ENCODE assay signal across 28 cellular contexts in the genomic region with DNA sequence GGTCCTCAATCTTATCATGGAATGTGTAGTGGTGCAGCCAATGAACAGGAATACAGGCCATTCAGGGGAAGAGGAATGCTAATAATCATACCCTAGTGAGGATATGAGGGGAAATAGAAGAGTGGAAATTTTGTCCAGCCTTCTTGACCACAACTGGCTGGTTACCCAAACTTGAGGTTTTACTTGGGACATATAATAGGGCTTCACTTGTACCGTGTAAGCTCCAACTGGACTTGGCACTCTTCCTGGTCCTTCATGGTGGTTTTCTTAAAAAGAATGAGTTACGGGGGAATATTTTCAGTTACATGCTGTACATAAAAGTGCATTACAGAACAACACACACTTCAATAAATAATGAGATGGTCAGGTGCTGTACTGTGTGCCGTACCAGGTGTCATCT.
DNase-seq lines count a peak whose midpoint lies in the region; ATAC-seq and TF ChIP-seq lines count a peak whose summit lies in the region.
"Had no signal": no experiment of that assay in that cellular context is flagged by ENCODE, and none has a peak within 500 bp of the region (broad histone marks: within the 10 kb centered on the region; RNA-seq: fewer than 3 reads in every experiment).

No MANE protein-coding gene starts in this region.

- peak overlapping the region; percentile 1 for H3K4me2 ChIP-seq in Loucy (ENCODE audit: low read depth, low read length, poor library complexity, severe bottlenecking)

- no peaks in the 10 kb centered on the region for H3K9me3 ChIP-seq in Loucy (ENCODE audit: insufficient read depth, low read depth, low read length)
- H3K9me3 ChIP-seq in naive thymus-derived CD4-positive, alpha-beta T cell (ENCODE audit: control insufficient read depth in 2 of 3, low read length in 3 of 3) = no peaks in the 10 kb centered on the region
- H3K9me3 ChIP-seq: BE2C, left ventricle myocardium inferior, Peyer's patch, thoracic aorta had no signal

- H3K36me3 Mint-ChIP-seq in naive thymus-derived CD4-positive, alpha-beta T cell = no peaks in the 10 kb centered on the region
- H3K36me3 Mint-ChIP-seq: activated naive CD8-positive, alpha-beta T cell treated with anti-CD3 and anti-CD28 coated beads for 36 hours; CD8-positive, alpha-beta T cell had no signal

- peaks cover 83% of the 10 kb centered on the region for H3K4me1 ChIP-seq in Loucy (ENCODE audit: insufficient read depth, low read length, poor library complexity, severe bottlenecking)
- H3K4me1 ChIP-seq in naive thymus-derived CD4-positive, alpha-beta T cell (ENCODE audit: control insufficient read depth in 2 of 2, insufficient read depth in 2 of 2, low read length in 2 of 2) = no peaks in the 10 kb centered on the region
- H3K4me1 ChIP-seq: BE2C, Peyer's patch had no signal

- H3K27ac ChIP-seq in naive thymus-derived CD4-positive, alpha-beta T cell (ENCODE audit: low read depth, low read length) = no peak overlapping the region
- H3K27ac ChIP-seq: left ventricle myocardium inferior, Peyer's patch, WERI-Rb-1 had no signal

- TF ChIP-seq CTCF in AG09309 (IDR thresholded peaks at IDR 0.05; ENCODE audit: control insufficient read depth, insufficient read depth, low read depth, low read length, missing control alignments) (no peak), Loucy (conservative IDR thresholded peaks at IDR 0.05; ENCODE audit: low read length) (no peak), fibroblast of villous mesenchyme (IDR thresholded peaks at IDR 0.05; ENCODE audit: insufficient read depth, low read depth, low read length) (no peak)

- H3K4me1 Mint-ChIP-seq in naive thymus-derived CD4-positive, alpha-beta T cell = no peaks in the 10 kb centered on the region
- H3K4me1 Mint-ChIP-seq: activated naive CD8-positive, alpha-beta T cell treated with anti-CD3 and anti-CD28 coated beads for 36 hours had no signal

- no peak for ATAC-seq in naive thymus-derived CD4-positive, alpha-beta T cell
- ATAC-seq: CD8-positive, alpha-beta T cell; stimulated activated naive CD8-positive, alpha-beta T cell treated with anti-CD3 and anti-CD28 coated beads, Interleukin-15, Interleukin-2, amounts not matched to agents 100 U/mL and 50 U/mL, for 24 hours had no signal

- peak; percentile 25 for DNase-seq in AG09309 (ENCODE audit: low read depth)
- DNase-seq in astrocyte of the hippocampus (ENCODE audit: low read depth, low spot score) = peak; percentile 95
- DNase-seq in fibroblast of villous mesenchyme (ENCODE audit: low read depth) = peak; percentile 43
- DNase-seq in activated CD4-positive, alpha-beta T cell treated with anti-CD3 and anti-CD28 coated beads, Interleukin-2, amount 50 U/mL, for 4 hours = no peak
- DNase-seq in GM19238 (ENCODE audit: insufficient read length, low spot score) = no peak
- DNase-seq in activated CD4-positive, alpha-beta T cell treated with anti-CD3 and anti-CD28 coated beads for 4 hours = no peak
- no peak for DNase-seq in naive thymus-derived CD4-positive, alpha-beta T cell
- DNase-seq: activated CD4-positive, alpha-beta T cell treated with anti-CD3 and anti-CD28 coated beads for 48 hours; activated CD8-positive, alpha-beta memory T cell treated with anti-CD3 and anti-CD28 coated beads for 24 hours; activated gamma-delta T cell; activated naive CD8-positive, alpha-beta T cell treated with anti-CD3 and anti-CD28 coated beads for 36 hours; aorta; BE2C; CD8-positive, alpha-beta T cell; left ventricle myocardium inferior; mesendoderm; NCI-H1436 treated with DMSO at 0.1 percent for 48 hours; NCI-H2081 treated with DMSO at 0.1 percent for 48 hours; NCI-H226; NCI-H69; Peyer's patch; SHP77 treated with DMSO at 0.1 percent for 48 hours; stimulated activated CD4-positive, alpha-beta T cell treated with anti-CD3 and anti-CD28 coated beads, Interleukin-1b, Interleukin-23, amount 100 ng/mL, for 48 hours; stimulated activated naive CD8-positive, alpha-beta T cell treated with anti-CD3 and anti-CD28 coated beads, Interleukin-15, Interleukin-2, amounts not matched to agents 100 U/mL and 50 U/mL, for 24 hours; T-helper 9 cell; WERI-Rb-1 had no signal

- POLR2A ChIA-PET in naive thymus-derived CD4-positive, alpha-beta T cell (lab: Charles Lee) = no interaction called here

- H3K79me2 ChIP-seq in Loucy (ENCODE audit: insufficient read depth, low read length) = no peaks in the 10 kb centered on the region

- CTCF ChIA-PET in naive thymus-derived CD4-positive, alpha-beta T cell (lab: Charles Lee) = no interaction called here

- H4K20me1 ChIP-seq in Loucy (ENCODE audit: insufficient read depth, low read length, poor library complexity, severe bottlenecking) = no peaks in the 10 kb centered on the region

- intact Hi-C loops in naive thymus-derived CD4-positive, alpha-beta T cell (cut with micrococcal nuclease) = no loop called here

- H3K9me2 ChIP-seq in Loucy (replicated peaks; ENCODE audit: low read depth, low read length) = no peaks in the 10 kb centered on the region

- no peak overlapping the region for H3K4me3 Mint-ChIP-seq in naive thymus-derived CD4-positive, alpha-beta T cell
- H3K4me3 Mint-ChIP-seq: activated naive CD8-positive, alpha-beta T cell treated with anti-CD3 and anti-CD28 coated beads for 36 hours; CD8-positive, alpha-beta T cell had no signal

- peaks cover 0 to 7% (median 0%) of the 10 kb centered on the region in 5 donors for H3K27me3 Mint-ChIP-seq in naive thymus-derived CD4-positive, alpha-beta T cell
- H3K27me3 Mint-ChIP-seq: activated naive CD8-positive, alpha-beta T cell treated with anti-CD3 and anti-CD28 coated beads for 36 hours had no signal

- no peak overlapping the region for H3K4me3 ChIP-seq in AG09309 (ENCODE audit: control insufficient read depth, low read depth, low read length)
- H3K4me3 ChIP-seq in Loucy (ENCODE audit: low read length, poor library complexity, severe bottlenecking) = no peak overlapping the region
- H3K4me3 ChIP-seq in fibroblast of villous mesenchyme (ENCODE audit: low read depth, low read length) = no peak overlapping the region
- no peak overlapping the region for H3K4me3 ChIP-seq in naive thymus-derived CD4-positive, alpha-beta T cell (ENCODE audit: low read length)
- H3K4me3 ChIP-seq: left ventricle myocardium inferior, Peyer's patch, thoracic aorta had no signal

- H3K27ac Mint-ChIP-seq in naive thymus-derived CD4-positive, alpha-beta T cell = no peak overlapping the region
- H3K27ac Mint-ChIP-seq: activated naive CD8-positive, alpha-beta T cell treated with anti-CD3 and anti-CD28 coated beads for 36 hours; CD8-positive, alpha-beta T cell had no signal

- 0 out of 2 replicates have a peak, but pooled peaks cover 4% of the 10 kb centered on the region for H3F3A ChIP-seq in Loucy (ENCODE audit: low read depth)

- no peaks in the 10 kb centered on the region for H3K36me3 ChIP-seq in Loucy (ENCODE audit: insufficient read depth, low read length)
- H3K36me3 ChIP-seq in naive thymus-derived CD4-positive, alpha-beta T cell (ENCODE audit: control insufficient read depth in 2 of 3, insufficient read depth in 3 of 3, low read length in 3 of 3) = no peaks in the 10 kb centered on the region
- H3K36me3 ChIP-seq: BE2C, left ventricle myocardium inferior, Peyer's patch, thoracic aorta, WERI-Rb-1 had no signal

- no peak overlapping the region for H2AFZ ChIP-seq in Loucy (ENCODE audit: low read length)

- no peak overlapping the region for H3K9ac ChIP-seq in Loucy (ENCODE audit: low read depth, low read length, poor library complexity, severe bottlenecking)

- H3K9me3 Mint-ChIP-seq in naive thymus-derived CD4-positive, alpha-beta T cell = no peaks in the 10 kb centered on the region
- H3K9me3 Mint-ChIP-seq: activated naive CD8-positive, alpha-beta T cell treated with anti-CD3 and anti-CD28 coated beads for 36 hours; CD8-positive, alpha-beta T cell had no signal

- H3K27me3 ChIP-seq in Loucy (ENCODE audit: insufficient read depth, low read length, poor library complexity, severe bottlenecking) = no peaks in the 10 kb centered on the region
- no peaks in the 10 kb centered on the region for H3K27me3 ChIP-seq in naive thymus-derived CD4-positive, alpha-beta T cell (ENCODE audit: control insufficient read depth in 2 of 2, insufficient read depth in 2 of 2, low read length in 2 of 2)
- H3K27me3 ChIP-seq: BE2C, Peyer's patch had no signal

Comparison
In these comparisons a context has a peak if more than half of its experiments do, and no peak if none do; other contexts are left out.
1. DNase-seq: peak in AG09309 (single experiment), astrocyte of the hippocampus (single experiment) and fibroblast of villous mesenchyme (single experiment); none in activated CD4-positive, alpha-beta T cell treated with anti-CD3 and anti-CD28 coated beads, Interleukin-2, amount 50 U/mL, for 4 hours (0 of 2), GM19238 (single experiment), activated CD4-positive, alpha-beta T cell treated with anti-CD3 and anti-CD28 coated beads for 4 hours (0 of 2) and naive thymus-derived CD4-positive, alpha-beta T cell (0 of 9).